In genomic region chr2:3254438-3254941, GRCh38 we compare ENCODE assay signal across 11 cellular contexts.
DNase-seq lines count a peak whose midpoint lies in the region; ATAC-seq and TF ChIP-seq lines count a peak whose summit lies in the region.
"Had no signal": no experiment of that assay in that cellular context is flagged by ENCODE, and none has a peak within 500 bp of the region (broad histone marks: within the 10 kb centered on the region; RNA-seq: fewer than 3 reads in every experiment).

No MANE protein-coding gene starts in this region.

- peak overlapping the region; percentile 96 for H3K4me2 ChIP-seq in BLaER1
- no peak overlapping the region for H3K4me2 ChIP-seq in SK-N-SH

- peaks cover 20% of the 10 kb centered on the region for H3K36me3 ChIP-seq in BLaER1
- H3K36me3 ChIP-seq in SK-N-SH (replicated peaks in 1 of 2; ENCODE audit: control insufficient read depth in 1 of 2, insufficient read depth in 2 of 2, low read length in 1 of 2), result peaks cover 18 to 33% of the 10 kb centered on the region in 2 experiments

- H3K36me3 Mint-ChIP-seq in activated CD4-positive, alpha-beta T cell treated with anti-CD3 and anti-CD28 coated beads for 36 hours (ENCODE audit: low read depth), result peaks cover 53% of the 10 kb centered on the region

- H3K4me1 ChIP-seq in BLaER1 (peaks cover 78% of the 10 kb centered on the region), SK-N-SH (ENCODE audit: control insufficient read depth in 1 of 2, insufficient read depth in 2 of 2, low read depth in 1 of 2, low read length in 1 of 2) (peaks cover 0 to 11% of the 10 kb centered on the region in 2 experiments; a peak in 1 of 4 replicates)
- H3K4me1 ChIP-seq: upper lobe of left lung had no signal

- DNase-seq in GM19238 (ENCODE audit: insufficient read length, low spot score) (peak; percentile 49), NCI-H1694 treated with DMSO at 0.1 percent for 48 hours (lab: John Stamatoyannopoulos, UW) (peak; percentile 99), NCI-H82 treated with DMSO at 0.1 percent for 48 hours (lab: John Stamatoyannopoulos, UW; ENCODE audit: unreplicated experiment) (no peak), SK-N-SH (no peak), AG08395 (ENCODE audit: low spot score) (no peak)
- no peak for DNase-seq in activated CD4-positive, alpha-beta T cell treated with anti-CD3 and anti-CD28 coated beads for 36 hours
- DNase-seq: activated CD4-positive, alpha-beta T cell treated with anti-CD3 and anti-CD28 coated beads for 1 hour; amygdala; upper lobe of left lung had no signal

- no peaks in the 10 kb centered on the region for H3K9me2 ChIP-seq in SK-N-SH

- TF ChIP-seq CTCF in SK-N-SH (IDR thresholded peaks at IDR 0.05), result no peak

- H3K9me3 ChIP-seq in BLaER1 (peaks cover 24% of the 10 kb centered on the region), SK-N-SH (no peaks in the 10 kb centered on the region)

- peak overlapping the region; percentile 53 for H3K4me3 ChIP-seq in BLaER1
- H3K4me3 ChIP-seq in SK-N-SH (ENCODE audit: low read depth in 2 of 2, low read length in 1 of 2), result no peak overlapping the region
- H3K4me3 ChIP-seq: upper lobe of left lung had no signal

- TF ChIP-seq RAD21 in SK-N-SH (IDR thresholded peaks at IDR 0.05; ENCODE audit: low read length), result no peak

- TF ChIP-seq EP300 in SK-N-SH (IDR thresholded peaks at IDR 0.05; ENCODE audit: borderline replicate concordance in 1 of 2, low read depth in 1 of 2, low read length in 1 of 2), result no peak

- H3K27ac ChIP-seq in BLaER1, result peak overlapping the region; percentile 85
- no peak overlapping the region for H3K27ac ChIP-seq in SK-N-SH (ENCODE audit: low read depth in 2 of 2, low read length in 1 of 2)
- H3K27ac ChIP-seq: upper lobe of left lung had no signal

- H2AFZ ChIP-seq in SK-N-SH (ENCODE audit: low read depth), result no peak overlapping the region

- peaks cover 6% of the 10 kb centered on the region for H3K9me3 Mint-ChIP-seq in activated CD4-positive, alpha-beta T cell treated with anti-CD3 and anti-CD28 coated beads for 36 hours (ENCODE audit: low read depth)

- no peaks in the 10 kb centered on the region for H3F3A ChIP-seq in SK-N-SH (replicated peaks; ENCODE audit: insufficient read depth)

- H3K27me3 ChIP-seq in BLaER1, result no peaks in the 10 kb centered on the region
- no peaks in the 10 kb centered on the region for H3K27me3 ChIP-seq in SK-N-SH (ENCODE audit: insufficient read depth)
- H3K27me3 ChIP-seq: upper lobe of left lung had no signal

- ATAC-seq in HG02884 (IDR thresholded peaks at IDR 0.05; ENCODE audit: unreplicated experiment), result peak; percentile 77
- ATAC-seq in activated CD4-positive, alpha-beta T cell treated with anti-CD3 and anti-CD28 coated beads for 36 hours, result no peak

- no peak overlapping the region for H3K27ac Mint-ChIP-seq in activated CD4-positive, alpha-beta T cell treated with anti-CD3 and anti-CD28 coated beads for 36 hours

- intact Hi-C loops in activated CD4-positive, alpha-beta T cell treated with anti-CD3 and anti-CD28 coated beads for 36 hours (cut with DNase I, micrococcal nuclease), result no loop called here

- H4K20me1 ChIP-seq in BLaER1, result no peaks in the 10 kb centered on the region
- peaks cover 5% of the 10 kb centered on the region; the same call in 1 of the 2 replicates for H4K20me1 ChIP-seq in SK-N-SH (ENCODE audit: insufficient read depth)

- POLR2A ChIA-PET in SK-N-SH (lab: Yijun Ruan, JAX), result no interaction called here
- POLR2A ChIA-PET in activated CD4-positive, alpha-beta T cell treated with anti-CD3 and anti-CD28 coated beads for 36 hours (lab: Charles Lee), result no interaction called here

- peaks cover 7% of the 10 kb centered on the region for H3K4me1 Mint-ChIP-seq in activated CD4-positive, alpha-beta T cell treated with anti-CD3 and anti-CD28 coated beads for 36 hours

- no peak overlapping the region for H3K4me3 Mint-ChIP-seq in activated CD4-positive, alpha-beta T cell treated with anti-CD3 and anti-CD28 coated beads for 36 hours

- no peaks in the 10 kb centered on the region for H3K27me3 Mint-ChIP-seq in activated CD4-positive, alpha-beta T cell treated with anti-CD3 and anti-CD28 coated beads for 36 hours

- CTCF ChIA-PET in SK-N-SH (lab: Yijun Ruan, JAX), result interaction anchor here (1.1 to 1.8 kb wide), 3 partner anchors 10 to 39 kb away, joined by 3 read pairs; no protein-coding TSS in a partner anchor
- CTCF ChIA-PET in activated CD4-positive, alpha-beta T cell treated with anti-CD3 and anti-CD28 coated beads for 36 hours (lab: Charles Lee), result interaction anchor here (0.6 kb wide), 1 partner anchor 9 kb away, joined by 5 read pairs; no protein-coding TSS in a partner anchor

- WGBS in SK-N-SH (ENCODE audit: low lambda C conversion rate), result 96% methylated on average over 10 of the region's 10 CpGs

- H3K79me2 ChIP-seq in SK-N-SH (ENCODE audit: insufficient read depth), result peaks cover 4% of the 10 kb centered on the region; the same call in 1 of the 2 replicates

- H3K9ac ChIP-seq in BLaER1 (peak overlapping the region; percentile 71), SK-N-SH (no peak overlapping the region)

TF ChIP-seq in SK-N-SH, 30 proteins besides CTCF, POLR2A, EP300 and RAD21:
- no peak for TF ChIP-seq USF2 (IDR thresholded peaks at IDR 0.05; ENCODE audit: borderline replicate concordance, low read depth, low read length)
- TF ChIP-seq YY1 (IDR thresholded peaks at IDR 0.05; ENCODE audit: low read depth), result no peak
- TF ChIP-seq, protein P1, sequence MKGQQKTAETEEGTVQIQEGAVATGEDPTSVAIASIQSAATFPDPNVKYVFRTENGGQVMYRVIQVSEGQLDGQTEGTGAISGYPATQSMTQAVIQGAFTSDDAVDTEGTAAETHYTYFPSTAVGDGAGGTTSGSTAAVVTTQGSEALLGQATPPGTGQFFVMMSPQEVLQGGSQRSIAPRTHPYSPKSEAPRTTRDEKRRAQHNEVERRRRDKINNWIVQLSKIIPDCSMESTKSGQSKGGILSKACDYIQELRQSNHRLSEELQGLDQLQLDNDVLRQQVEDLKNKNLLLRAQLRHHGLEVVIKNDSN (IDR thresholded peaks at IDR 0.05; ENCODE audit: borderline replicate concordance, low read depth), result no peak
- no peak for TF ChIP-seq RFX5 (IDR thresholded peaks at IDR 0.05; ENCODE audit: low read length)
- TF ChIP-seq, protein P2, sequence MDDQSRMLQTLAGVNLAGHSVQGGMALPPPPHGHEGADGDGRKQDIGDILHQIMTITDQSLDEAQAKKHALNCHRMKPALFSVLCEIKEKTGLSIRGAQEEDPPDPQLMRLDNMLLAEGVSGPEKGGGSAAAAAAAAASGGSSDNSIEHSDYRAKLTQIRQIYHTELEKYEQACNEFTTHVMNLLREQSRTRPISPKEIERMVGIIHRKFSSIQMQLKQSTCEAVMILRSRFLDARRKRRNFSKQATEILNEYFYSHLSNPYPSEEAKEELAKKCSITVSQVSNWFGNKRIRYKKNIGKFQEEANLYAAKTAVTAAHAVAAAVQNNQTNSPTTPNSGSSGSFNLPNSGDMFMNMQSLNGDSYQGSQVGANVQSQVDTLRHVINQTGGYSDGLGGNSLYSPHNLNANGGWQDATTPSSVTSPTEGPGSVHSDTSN (IDR thresholded peaks at IDR 0.05), result no peak
- no peak for TF ChIP-seq FOXJ3 (CRISPR knock-in tag; IDR thresholded peaks at IDR 0.05)
- no peak for TF ChIP-seq TEAD4 (IDR thresholded peaks at IDR 0.05; ENCODE audit: borderline replicate concordance, insufficient read depth)
- TF ChIP-seq, protein P3, sequence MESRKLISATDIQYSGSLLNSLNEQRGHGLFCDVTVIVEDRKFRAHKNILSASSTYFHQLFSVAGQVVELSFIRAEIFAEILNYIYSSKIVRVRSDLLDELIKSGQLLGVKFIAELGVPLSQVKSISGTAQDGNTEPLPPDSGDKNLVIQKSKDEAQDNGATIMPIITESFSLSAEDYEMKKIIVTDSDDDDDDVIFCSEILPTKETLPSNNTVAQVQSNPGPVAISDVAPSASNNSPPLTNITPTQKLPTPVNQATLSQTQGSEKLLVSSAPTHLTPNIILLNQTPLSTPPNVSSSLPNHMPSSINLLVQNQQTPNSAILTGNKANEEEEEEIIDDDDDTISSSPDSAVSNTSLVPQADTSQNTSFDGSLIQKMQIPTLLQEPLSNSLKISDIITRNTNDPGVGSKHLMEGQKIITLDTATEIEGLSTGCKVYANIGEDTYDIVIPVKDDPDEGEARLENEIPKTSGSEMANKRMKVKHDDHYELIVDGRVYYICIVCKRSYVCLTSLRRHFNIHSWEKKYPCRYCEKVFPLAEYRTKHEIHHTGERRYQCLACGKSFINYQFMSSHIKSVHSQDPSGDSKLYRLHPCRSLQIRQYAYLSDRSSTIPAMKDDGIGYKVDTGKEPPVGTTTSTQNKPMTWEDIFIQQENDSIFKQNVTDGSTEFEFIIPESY (IDR thresholded peaks at IDR 0.05; ENCODE audit: borderline replicate concordance, low read depth), result no peak
- TF ChIP-seq RXRA (IDR thresholded peaks at IDR 0.05; ENCODE audit: borderline replicate concordance, low read depth), result no peak
- TF ChIP-seq FOXM1 (IDR thresholded peaks at IDR 0.05; ENCODE audit: low read depth), result no peak
- TF ChIP-seq NRF1 (IDR thresholded peaks at IDR 0.05; ENCODE audit: low read depth, low read length), result no peak
- no peak for TF ChIP-seq MXI1 (IDR thresholded peaks at IDR 0.05; ENCODE audit: low read depth, low read length)
- TF ChIP-seq CHD2 (IDR thresholded peaks at IDR 0.05; ENCODE audit: low read length, partially characterized antibody), result no peak
- TF ChIP-seq FOSL2 (IDR thresholded peaks at IDR 0.05; ENCODE audit: borderline replicate concordance, low read depth), result no peak
- no peak for TF ChIP-seq POLR2AphosphoS5 (IDR thresholded peaks at IDR 0.05; ENCODE audit: low read depth, low read length)

Comparison
In these comparisons a context has a peak if more than half of its experiments do, and no peak if none do; other contexts are left out.
1. DNase-seq: peak in GM19238 (single experiment) and NCI-H1694 treated with DMSO at 0.1 percent for 48 hours (single experiment); none in NCI-H82 treated with DMSO at 0.1 percent for 48 hours (single experiment), SK-N-SH (single experiment), activated CD4-positive, alpha-beta T cell treated with anti-CD3 and anti-CD28 coated beads for 36 hours (single experiment) and AG08395 (single experiment).